15 cellular contexts compared by ENCODE assay signal in genomic region chr13:107678075-107678689, GRCh38.
DNase-seq lines count a peak whose midpoint lies in the region; ATAC-seq, FAIRE-seq and TF ChIP-seq lines count a peak whose summit lies in the region.
"Had no signal": no experiment of that assay in that cellular context is flagged by ENCODE, and none has a peak within 500 bp of the region (broad histone marks: within the 10 kb centered on the region; RNA-seq: fewer than 3 reads in every experiment).

No MANE protein-coding gene starts in this region.

- H2AFZ ChIP-seq in SK-N-SH (ENCODE audit: low read depth), result no peak overlapping the region

- H3K79me2 ChIP-seq in SK-N-SH (ENCODE audit: insufficient read depth), result no peaks in the 10 kb centered on the region; the same call in 1 of the 2 replicates

- CTCF ChIA-PET in SK-N-SH (lab: Yijun Ruan, JAX), result interaction anchor here (0.5 to 1.0 kb wide), 2 partner anchors 190 to 475 kb away, joined by 3 read pairs; no protein-coding TSS in a partner anchor

- TF ChIP-seq CTCF in SK-N-SH (IDR thresholded peaks at IDR 0.05) (no peak), upper lobe of right lung (IDR thresholded peaks at IDR 0.05) (no peak)

- H3K27me3 ChIP-seq in SK-N-SH (ENCODE audit: insufficient read depth), result no peaks in the 10 kb centered on the region
- no peaks in the 10 kb centered on the region for H3K27me3 ChIP-seq in upper lobe of right lung

- no peak for TF ChIP-seq EP300 in SK-N-SH (IDR thresholded peaks at IDR 0.05; ENCODE audit: borderline replicate concordance in 1 of 2, low read depth in 1 of 2, low read length in 1 of 2)

- 79% methylated on average over 11 of the region's 11 CpGs for WGBS in SK-N-SH (ENCODE audit: low lambda C conversion rate)

- H4K20me1 ChIP-seq in SK-N-SH (ENCODE audit: insufficient read depth), result no peaks in the 10 kb centered on the region

- DNase-seq in SK-N-SH (peak; percentile 3), NCI-H748 (lab: John Stamatoyannopoulos, UW; ENCODE audit: unreplicated experiment) (peak; percentile 79), upper lobe of right lung (no peak), cerebellum (ENCODE audit: low spot score) (no peak)
- DNase-seq: activated CD4-positive, alpha-beta memory T cell treated with anti-CD3 and anti-CD28 coated beads, Interleukin-2, amount 10 ng/mL, durations not matched to agents 7 days and 5 days; activated naive CD4-positive, alpha-beta T cell treated with Interleukin-2 at 50 U/mL for 16 hours; caudate nucleus; DND-41; NCI-H1105 treated with DMSO at 0.1 percent for 48 hours had no signal

- intact Hi-C loops in upper lobe of right lung (cut with DNase I), result no loop called here

- no peak overlapping the region for H3K9ac ChIP-seq in SK-N-SH

- H3F3A ChIP-seq in SK-N-SH (replicated peaks; ENCODE audit: insufficient read depth), result no peaks in the 10 kb centered on the region

- no peaks in the 10 kb centered on the region for H3K9me2 ChIP-seq in SK-N-SH

- H3K4me3 ChIP-seq in SK-N-SH (ENCODE audit: low read depth in 2 of 2, low read length in 1 of 2) (no peak overlapping the region), upper lobe of right lung (no peak overlapping the region)
- H3K4me3 ChIP-seq: thoracic aorta had no signal

- POLR2A ChIA-PET in SK-N-SH (lab: Yijun Ruan, JAX), result no interaction called here

- FAIRE-seq in endometrium (lab: Jason Lieb, UNC), result peak; percentile 67
- FAIRE-seq: GM12891 had no signal

- H3K36me3 ChIP-seq in SK-N-SH (replicated peaks in 1 of 2; ENCODE audit: control insufficient read depth in 1 of 2, insufficient read depth in 2 of 2, low read length in 1 of 2) (no peaks in the 10 kb centered on the region), upper lobe of right lung (no peaks in the 10 kb centered on the region)
- H3K36me3 ChIP-seq: thoracic aorta had no signal

- H3K4me1 ChIP-seq in SK-N-SH (ENCODE audit: control insufficient read depth in 1 of 2, insufficient read depth in 2 of 2, low read depth in 1 of 2, low read length in 1 of 2) (peaks cover 0 to 8% of the 10 kb centered on the region in 2 experiments; a peak in 1 of 4 replicates), upper lobe of right lung (no peaks in the 10 kb centered on the region)

- no peak for ATAC-seq in SK-N-SH treated with all-trans-retinoic acid at 6 μM for 48 hours
- peak; percentile 53 for ATAC-seq in upper lobe of right lung
- no peak for ATAC-seq in activated CD4-positive, CD25-positive, alpha-beta regulatory T cell treated with anti-CD3 and anti-CD28 coated beads, Interleukin-2, amount 50 U/mL, for 24 hours
- no peak for ATAC-seq in HG02973 (IDR thresholded peaks at IDR 0.05; ENCODE audit: unreplicated experiment)

- no peak for TF ChIP-seq RAD21 in SK-N-SH (IDR thresholded peaks at IDR 0.05; ENCODE audit: low read length)

- no peaks in the 10 kb centered on the region for H3K9me3 ChIP-seq in SK-N-SH
- no peaks in the 10 kb centered on the region for H3K9me3 ChIP-seq in upper lobe of right lung
- H3K9me3 ChIP-seq: thoracic aorta had no signal

- no peak overlapping the region for H3K4me2 ChIP-seq in SK-N-SH

- H3K27ac ChIP-seq in SK-N-SH (ENCODE audit: low read depth in 2 of 2, low read length in 1 of 2), result no peak overlapping the region
- no peak overlapping the region for H3K27ac ChIP-seq in upper lobe of right lung
- H3K27ac ChIP-seq: thoracic aorta had no signal

TF ChIP-seq in SK-N-SH, 30 proteins besides CTCF, POLR2A, EP300 and RAD21:
- no peak for TF ChIP-seq GABPA (IDR thresholded peaks at IDR 0.05; ENCODE audit: low read depth)
- no peak for TF ChIP-seq EZH2phosphoT487 (IDR thresholded peaks at IDR 0.05; ENCODE audit: borderline replicate concordance, low read depth)
- TF ChIP-seq RCOR1 (IDR thresholded peaks at IDR 0.05; ENCODE audit: low read length), result no peak
- TF ChIP-seq ZBTB33 (IDR thresholded peaks at IDR 0.05; ENCODE audit: borderline replicate concordance, low read depth), result no peak
TF ChIP-seq in SK-N-SH: peak in this region for 0.

TF ChIP-seq in SK-N-SH treated with all-trans-retinoic acid at 6 μM for 48 hours, 23 proteins besides CTCF, POLR2A, EP300 and RAD21:
- TF ChIP-seq SNAI2 (CRISPR knock-in tag; IDR thresholded peaks at IDR 0.05) (no peak), ESRRG (CRISPR knock-in tag; IDR thresholded peaks at IDR 0.05) (no peak), OSR1 (CRISPR knock-in tag; IDR thresholded peaks at IDR 0.05) (no peak), TCF4 (CRISPR knock-in tag; IDR thresholded peaks at IDR 0.05; ENCODE audit: borderline replicate concordance) (no peak), CSRNP3 (CRISPR knock-in tag; IDR thresholded peaks at IDR 0.05) (no peak), PATZ1 (CRISPR knock-in tag; IDR thresholded peaks at IDR 0.05; ENCODE audit: borderline replicate concordance) (no peak), GLIS3 (CRISPR knock-in tag; IDR thresholded peaks at IDR 0.05) (no peak), ZFP30 (CRISPR knock-in tag; IDR thresholded peaks at IDR 0.05) (no peak), ZNF565 (CRISPR knock-in tag; conservative IDR thresholded peaks at IDR 0.05; ENCODE audit: low read depth) (no peak), TSHZ2 (CRISPR knock-in tag; IDR thresholded peaks at IDR 0.05) (no peak), RARB (CRISPR knock-in tag; IDR thresholded peaks at IDR 0.05) (no peak)

Comparison
In these comparisons a context has a peak if more than half of its experiments do, and no peak if none do; other contexts are left out.
1. DNase-seq: peak in SK-N-SH (single experiment) and NCI-H748 (single experiment); none in upper lobe of right lung (single experiment) and cerebellum (single experiment).